Comparison of ENCODE assay signal across 34 cellular contexts in the genomic region with DNA sequence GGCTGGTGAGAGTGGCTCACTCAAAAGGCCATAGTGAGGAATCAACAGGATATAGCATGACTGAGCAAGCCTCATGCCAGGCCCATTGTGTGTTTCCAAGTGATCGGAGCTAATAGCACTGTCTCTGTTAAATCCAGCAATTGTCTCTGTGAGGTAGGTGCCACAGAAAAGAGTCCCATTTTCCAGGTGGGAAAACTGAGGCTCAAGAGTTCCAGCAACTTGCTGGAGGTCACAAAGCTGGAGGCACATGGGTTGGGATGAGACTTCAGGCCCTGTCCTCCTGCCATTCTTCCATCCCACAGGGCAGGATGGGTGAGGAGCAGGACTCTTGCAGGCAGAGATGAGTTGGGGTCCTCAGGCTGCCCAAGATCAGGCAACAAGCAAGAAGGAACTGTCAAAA. TPM values are rescaled to one million over a fixed set of nuclear protein-coding genes. Genes with fewer than 3 reads are reported as not detected.
"Had no signal": no experiment of that assay in that cellular context is flagged by ENCODE, and none has a peak within 500 bp of the region (broad histone marks: within the 10 kb centered on the region; RNA-seq: fewer than 3 reads in every experiment).

No MANE protein-coding gene starts in this region.

- H3K36me3 ChIP-seq: adrenal gland, colonic mucosa, esophagus muscularis mucosa, gastrocnemius medialis had no signal

- H3K27ac Mint-ChIP-seq: activated CD4-positive, alpha-beta memory T cell treated with anti-CD3 and anti-CD28 coated beads for 36 hours; activated CD4-positive, alpha-beta T cell treated with anti-CD3 and anti-CD28 coated beads for 36 hours; activated CD4-positive, alpha-beta T cell treated with anti-CD3 and anti-CD28 coated beads, Interleukin-2, amount 10 ng/mL, durations not matched to agents 24 days and 14 days; activated CD8-positive, alpha-beta memory T cell treated with anti-CD3 and anti-CD28 coated beads, Interleukin-2, amount 10 ng/mL, durations not matched to agents 7 days and 5 days; activated CD8-positive, alpha-beta T cell treated with anti-CD3 and anti-CD28 coated beads, Interleukin-2, amount 10 ng/mL, durations not matched to agents 7 days and 5 days; activated naive CD4-positive, alpha-beta T cell treated with anti-CD3 and anti-CD28 coated beads for 36 hours; activated naive CD4-positive, alpha-beta T cell treated with anti-CD3 and anti-CD28 coated beads, Interleukin-2, amount 50 U/mL, for 24 hours; activated naive CD8-positive, alpha-beta T cell treated with anti-CD3 and anti-CD28 coated beads for 36 hours; activated naive CD8-positive, alpha-beta T cell treated with anti-CD3 and anti-CD28 coated beads, Interleukin-2, amount 50 U/mL, for 24 hours; activated T-helper 1 cell treated with anti-CD3 and anti-CD28 coated beads, Interleukin-12 subunit alpha, Interleukin-12 subunit beta, Interleukin-2, Interleukin-4 antibody, amounts not matched to agents 30 ng/mL and 10 ng/mL and 1 ng/mL, durations not matched to agents 14 hours and 24 hours and 36 hours; activated T-helper 2 cell treated with anti-CD3 and anti-CD28 coated beads, Interferon-gamma antibody, Interleukin-2, Interleukin-4, amounts not matched to agents 10 μg/mL and 5 μg/mL and 100 μg/mL, durations not matched to agents 14 hours and 24 hours and 36 hours; endodermal cell had no signal

- ATAC-seq: activated CD4-positive, alpha-beta T cell treated with anti-CD3 and anti-CD28 coated beads for 36 hours; activated CD8-positive, alpha-beta memory T cell treated with anti-CD3 and anti-CD28 coated beads, Interleukin-2, amount 10 ng/mL, durations not matched to agents 7 days and 5 days; activated CD8-positive, alpha-beta T cell treated with anti-CD3 and anti-CD28 coated beads, Interleukin-2, amount 10 ng/mL, durations not matched to agents 7 days and 5 days; activated naive CD8-positive, alpha-beta T cell treated with anti-CD3 and anti-CD28 coated beads, Interleukin-2, amount 50 U/mL, for 24 hours; body of pancreas; foreskin keratinocyte; gastrocnemius medialis had no signal

- H3K27me3 ChIP-seq: body of pancreas, colonic mucosa had no signal

- DNase-seq: activated CD4-positive, alpha-beta memory T cell treated with anti-CD3 and anti-CD28 coated beads for 36 hours; activated CD4-positive, alpha-beta T cell treated with anti-CD3 and anti-CD28 coated beads for 36 hours; activated CD4-positive, alpha-beta T cell treated with anti-CD3 and anti-CD28 coated beads, Interleukin-2, amount 10 ng/mL, durations not matched to agents 24 days and 14 days; activated CD4-positive, CD25-positive, alpha-beta regulatory T cell; activated CD4-positive, CD25-positive, alpha-beta regulatory T cell treated with anti-CD3 and anti-CD28 coated beads, Interleukin-2, amount 50 U/mL, for 72 hours; activated CD8-positive, alpha-beta memory T cell treated with anti-CD3 and anti-CD28 coated beads, Interleukin-2, amount 10 ng/mL, durations not matched to agents 7 days and 5 days; activated CD8-positive, alpha-beta memory T cell treated with anti-CD3 and anti-CD28 coated beads, Interleukin-2, amount 50 U/mL, for 4 hours; activated CD8-positive, alpha-beta T cell treated with anti-CD3 and anti-CD28 coated beads, Interleukin-2, amount 10 ng/mL, durations not matched to agents 7 days and 5 days; activated effector memory CD4-positive, alpha-beta T cell treated with anti-CD3 and anti-CD28 coated beads, Interleukin-2, amount 50 U/mL, for 16 hours; activated naive CD4-positive, alpha-beta T cell treated with anti-CD3 and anti-CD28 coated beads for 36 hours; activated naive CD8-positive, alpha-beta T cell treated with anti-CD3 and anti-CD28 coated beads for 36 hours; activated naive CD8-positive, alpha-beta T cell treated with anti-CD3 and anti-CD28 coated beads, Interleukin-2, amount 50 U/mL, for 24 hours; activated T-cell treated with anti-CD3 and anti-CD28 coated beads, Interleukin-2, amount 50 U/mL, for 1 hour; activated T-cell treated with anti-CD3 and anti-CD28 coated beads, Interleukin-2, amount 50 U/mL, for 48 hours; adrenal gland; amygdala; aorta; body of pancreas; caudate nucleus; colonic mucosa; dorsolateral prefrontal cortex; effector memory CD4-positive, alpha-beta T cell; endodermal cell; erythroblast; foreskin keratinocyte; gastrocnemius medialis; glutamatergic neuron; T-helper 2 cell had no signal

- H3K9me3 ChIP-seq: adrenal gland, body of pancreas, colonic mucosa, esophagus muscularis mucosa, gastrocnemius medialis had no signal

- H3K27ac ChIP-seq: adrenal gland, body of pancreas, colonic mucosa, dorsolateral prefrontal cortex, esophagus muscularis mucosa, foreskin keratinocyte, gastrocnemius medialis had no signal

- H3K4me3 Mint-ChIP-seq: activated CD4-positive, alpha-beta memory T cell treated with anti-CD3 and anti-CD28 coated beads for 36 hours; activated CD4-positive, alpha-beta T cell treated with anti-CD3 and anti-CD28 coated beads for 36 hours; activated CD4-positive, alpha-beta T cell treated with anti-CD3 and anti-CD28 coated beads, Interleukin-2, amount 10 ng/mL, durations not matched to agents 24 days and 14 days; activated CD8-positive, alpha-beta memory T cell treated with anti-CD3 and anti-CD28 coated beads, Interleukin-2, amount 10 ng/mL, durations not matched to agents 7 days and 5 days; activated CD8-positive, alpha-beta T cell treated with anti-CD3 and anti-CD28 coated beads, Interleukin-2, amount 10 ng/mL, durations not matched to agents 7 days and 5 days; activated naive CD4-positive, alpha-beta T cell treated with anti-CD3 and anti-CD28 coated beads for 36 hours; activated naive CD4-positive, alpha-beta T cell treated with anti-CD3 and anti-CD28 coated beads, Interleukin-2, amount 50 U/mL, for 24 hours; activated naive CD8-positive, alpha-beta T cell treated with anti-CD3 and anti-CD28 coated beads for 36 hours; activated naive CD8-positive, alpha-beta T cell treated with anti-CD3 and anti-CD28 coated beads, Interleukin-2, amount 50 U/mL, for 24 hours; activated T-helper 1 cell treated with anti-CD3 and anti-CD28 coated beads, Interleukin-12 subunit alpha, Interleukin-12 subunit beta, Interleukin-2, Interleukin-4 antibody, amounts not matched to agents 30 ng/mL and 10 ng/mL and 1 ng/mL, durations not matched to agents 14 hours and 24 hours and 36 hours had no signal

- H3K36me3 Mint-ChIP-seq: activated CD4-positive, alpha-beta memory T cell treated with anti-CD3 and anti-CD28 coated beads for 36 hours; activated CD8-positive, alpha-beta memory T cell treated with anti-CD3 and anti-CD28 coated beads, Interleukin-2, amount 10 ng/mL, durations not matched to agents 7 days and 5 days; activated naive CD4-positive, alpha-beta T cell treated with anti-CD3 and anti-CD28 coated beads, Interleukin-2, amount 50 U/mL, for 24 hours; activated naive CD8-positive, alpha-beta T cell treated with anti-CD3 and anti-CD28 coated beads for 36 hours had no signal

- H3K4me3 ChIP-seq: adrenal gland, body of pancreas, colonic mucosa, dorsolateral prefrontal cortex, esophagus muscularis mucosa, gastrocnemius medialis had no signal

- H3K4me1 ChIP-seq: adrenal gland, body of pancreas, colonic mucosa, foreskin keratinocyte, gastrocnemius medialis had no signal

- H3K4me1 Mint-ChIP-seq: activated CD4-positive, alpha-beta T cell treated with anti-CD3 and anti-CD28 coated beads, Interleukin-2, amount 10 ng/mL, durations not matched to agents 24 days and 14 days; activated CD8-positive, alpha-beta memory T cell treated with anti-CD3 and anti-CD28 coated beads, Interleukin-2, amount 10 ng/mL, durations not matched to agents 7 days and 5 days; activated naive CD4-positive, alpha-beta T cell treated with anti-CD3 and anti-CD28 coated beads, Interleukin-2, amount 50 U/mL, for 24 hours; endodermal cell had no signal

- H3K9me3 Mint-ChIP-seq: activated CD4-positive, alpha-beta T cell treated with anti-CD3 and anti-CD28 coated beads, Interleukin-2, amount 10 ng/mL, durations not matched to agents 24 days and 14 days; activated naive CD4-positive, alpha-beta T cell treated with anti-CD3 and anti-CD28 coated beads for 36 hours; activated naive CD8-positive, alpha-beta T cell treated with anti-CD3 and anti-CD28 coated beads for 36 hours; activated T-helper 1 cell treated with anti-CD3 and anti-CD28 coated beads, Interleukin-12 subunit alpha, Interleukin-12 subunit beta, Interleukin-2, Interleukin-4 antibody, amounts not matched to agents 30 ng/mL and 10 ng/mL and 1 ng/mL, durations not matched to agents 14 hours and 24 hours and 36 hours; activated T-helper 2 cell treated with anti-CD3 and anti-CD28 coated beads, Interferon-gamma antibody, Interleukin-2, Interleukin-4, amounts not matched to agents 10 μg/mL and 5 μg/mL and 100 μg/mL, durations not matched to agents 14 hours and 24 hours and 36 hours had no signal

RNA-seq across cellular contexts. Expression of a gene that starts 1.1 kb away (rescaled TPM):
- total RNA-seq: activated CD4-positive, alpha-beta memory T cell treated with anti-CD3 and anti-CD28 coated beads for 36 hours; activated CD4-positive, alpha-beta T cell treated with anti-CD3 and anti-CD28 coated beads for 36 hours; activated CD4-positive, alpha-beta T cell treated with anti-CD3 and anti-CD28 coated beads, Interleukin-2, amount 10 ng/mL, durations not matched to agents 24 days and 14 days; activated CD8-positive, alpha-beta memory T cell treated with anti-CD3 and anti-CD28 coated beads for 36 hours; activated CD8-positive, alpha-beta memory T cell treated with anti-CD3 and anti-CD28 coated beads, Interleukin-2, amount 10 ng/mL, durations not matched to agents 7 days and 5 days; activated CD8-positive, alpha-beta T cell treated with anti-CD3 and anti-CD28 coated beads, Interleukin-2, amount 10 ng/mL, durations not matched to agents 7 days and 5 days; activated naive CD4-positive, alpha-beta T cell treated with anti-CD3 and anti-CD28 coated beads for 36 hours; activated naive CD8-positive, alpha-beta T cell treated with anti-CD3 and anti-CD28 coated beads for 36 hours; activated T-helper 1 cell treated with anti-CD3 and anti-CD28 coated beads, Interleukin-12 subunit alpha, Interleukin-12 subunit beta, Interleukin-2, Interleukin-4 antibody, amounts not matched to agents 30 ng/mL and 10 ng/mL and 1 ng/mL, durations not matched to agents 14 hours and 24 hours and 36 hours; activated T-helper 2 cell treated with anti-CD3 and anti-CD28 coated beads, Interferon-gamma antibody, Interleukin-2, Interleukin-4, amounts not matched to agents 10 μg/mL and 5 μg/mL and 100 μg/mL, durations not matched to agents 14 hours and 24 hours and 36 hours; gastrocnemius medialis; T-helper 1 cell treated with Interleukin-12 subunit alpha and Interleukin-12 subunit beta and Interleukin-4 antibody, amounts not matched to agents 30 ng/mL and 1 ng/mL, for 36 hours had no signal

RNA-seq across cellular contexts. Expression of a gene that starts 30.9 kb away (rescaled TPM):
- total RNA-seq: activated CD4-positive, alpha-beta memory T cell treated with anti-CD3 and anti-CD28 coated beads for 36 hours; activated CD4-positive, alpha-beta T cell treated with anti-CD3 and anti-CD28 coated beads for 36 hours; activated CD4-positive, alpha-beta T cell treated with anti-CD3 and anti-CD28 coated beads, Interleukin-2, amount 10 ng/mL, durations not matched to agents 24 days and 14 days; activated CD8-positive, alpha-beta memory T cell treated with anti-CD3 and anti-CD28 coated beads for 36 hours; activated CD8-positive, alpha-beta memory T cell treated with anti-CD3 and anti-CD28 coated beads, Interleukin-2, amount 10 ng/mL, durations not matched to agents 7 days and 5 days; activated CD8-positive, alpha-beta T cell treated with anti-CD3 and anti-CD28 coated beads, Interleukin-2, amount 10 ng/mL, durations not matched to agents 7 days and 5 days; activated naive CD4-positive, alpha-beta T cell treated with anti-CD3 and anti-CD28 coated beads for 36 hours; activated naive CD8-positive, alpha-beta T cell treated with anti-CD3 and anti-CD28 coated beads for 36 hours; activated T-helper 1 cell treated with anti-CD3 and anti-CD28 coated beads, Interleukin-12 subunit alpha, Interleukin-12 subunit beta, Interleukin-2, Interleukin-4 antibody, amounts not matched to agents 30 ng/mL and 10 ng/mL and 1 ng/mL, durations not matched to agents 14 hours and 24 hours and 36 hours; activated T-helper 2 cell treated with anti-CD3 and anti-CD28 coated beads, Interferon-gamma antibody, Interleukin-2, Interleukin-4, amounts not matched to agents 10 μg/mL and 5 μg/mL and 100 μg/mL, durations not matched to agents 14 hours and 24 hours and 36 hours; T-helper 1 cell treated with Interleukin-12 subunit alpha and Interleukin-12 subunit beta and Interleukin-4 antibody, amounts not matched to agents 30 ng/mL and 1 ng/mL, for 36 hours had no signal
